Comparison of ENCODE assay signal across 11 cellular contexts in genomic region chr6:25017486-25017885, GRCh38.
DNase-seq lines count a peak whose midpoint lies in the region; ATAC-seq and TF ChIP-seq lines count a peak whose summit lies in the region.
"Had no signal": no experiment of that assay in that cellular context is flagged by ENCODE, and none has a peak within 500 bp of the region (broad histone marks: within the 10 kb centered on the region; RNA-seq: fewer than 3 reads in every experiment).

No MANE protein-coding gene starts in this region.

- H3K79me2 ChIP-seq in osteoblast (ENCODE audit: insufficient read depth, low read length) = no peaks in the 10 kb centered on the region

- H3K9ac ChIP-seq in HUES48 (ENCODE audit: low read depth, low read length) = no peak overlapping the region

- no peak for ATAC-seq in activated naive CD8-positive, alpha-beta T cell treated with anti-CD3 and anti-CD28 coated beads, Interleukin-2, amount 50 U/mL, for 24 hours
- ATAC-seq in lower lobe of right lung = peak; percentile 79 to 85
- no peak for ATAC-seq in GM18519 (IDR thresholded peaks at IDR 0.05; ENCODE audit: low FRiP score, unreplicated experiment)

- H3K27me3 ChIP-seq in HUES48 (ENCODE audit: control insufficient read depth, insufficient read depth, low read length) (no peaks in the 10 kb centered on the region), lower lobe of right lung (ENCODE audit: low read depth) (no peaks in the 10 kb centered on the region), tibial artery (no peaks in the 10 kb centered on the region), osteoblast (ENCODE audit: insufficient read depth, low read length) (no peaks in the 10 kb centered on the region)

- no peak for TF ChIP-seq CTCF in CD14-positive monocyte (IDR thresholded peaks at IDR 0.05)
- no peak for TF ChIP-seq CTCF in lower lobe of right lung (IDR thresholded peaks at IDR 0.05)
- no peak for TF ChIP-seq CTCF in tibial artery (IDR thresholded peaks at IDR 0.05)
- TF ChIP-seq CTCF in osteoblast (IDR thresholded peaks at IDR 0.05; ENCODE audit: extremely low read depth, low read depth, low read length) = no peak

- H3K27ac ChIP-seq in HUES48 (ENCODE audit: low read depth, low read length) = peak overlapping the region; percentile 14
- H3K27ac ChIP-seq in lower lobe of right lung = peak overlapping the region; percentile 66
- no peak overlapping the region for H3K27ac ChIP-seq in tibial artery
- no peak overlapping the region for H3K27ac ChIP-seq in osteoblast (ENCODE audit: low read depth, low read length)
- H3K27ac ChIP-seq: HL-60 had no signal

- peak overlapping the region in 1 of 2 donors; percentile 0 for H3K4me3 Mint-ChIP-seq in CD14-positive monocyte
- H3K4me3 Mint-ChIP-seq in activated naive CD8-positive, alpha-beta T cell treated with anti-CD3 and anti-CD28 coated beads, Interleukin-2, amount 50 U/mL, for 24 hours = no peak overlapping the region

- H3K4me3 ChIP-seq in HUES48 (ENCODE audit: low read depth, low read length) (no peak overlapping the region), lower lobe of right lung (no peak overlapping the region), tibial artery (no peak overlapping the region), osteoblast (ENCODE audit: insufficient read depth, low read length) (no peak overlapping the region)
- H3K4me3 ChIP-seq: skin epidermis had no signal

- peaks cover 63% of the 10 kb centered on the region for H3K4me1 Mint-ChIP-seq in CD14-positive monocyte
- peaks cover 55% of the 10 kb centered on the region for H3K4me1 Mint-ChIP-seq in activated naive CD8-positive, alpha-beta T cell treated with anti-CD3 and anti-CD28 coated beads, Interleukin-2, amount 50 U/mL, for 24 hours

- H3K36me3 ChIP-seq in HUES48 (ENCODE audit: control insufficient read depth, insufficient read depth, low read length) (no peaks in the 10 kb centered on the region), lower lobe of right lung (no peaks in the 10 kb centered on the region), tibial artery (no peaks in the 10 kb centered on the region), osteoblast (ENCODE audit: insufficient read depth, low read length) (no peaks in the 10 kb centered on the region)

- H3K9me3 ChIP-seq in HUES48 (ENCODE audit: control insufficient read depth, insufficient read depth, low read length) (no peaks in the 10 kb centered on the region), lower lobe of right lung (no peaks in the 10 kb centered on the region), tibial artery (no peaks in the 10 kb centered on the region), osteoblast (ENCODE audit: low read depth, low read length) (no peaks in the 10 kb centered on the region)

- no peaks in the 10 kb centered on the region for H4K20me1 ChIP-seq in osteoblast (ENCODE audit: insufficient read depth, low read length)

- no peak overlapping the region for H3K4me2 ChIP-seq in osteoblast (ENCODE audit: insufficient read depth, low read length)

- H3K4me1 ChIP-seq in HUES48 (ENCODE audit: control insufficient read depth, insufficient read depth, low read length) = peaks cover 19% of the 10 kb centered on the region
- peaks cover 40% of the 10 kb centered on the region for H3K4me1 ChIP-seq in lower lobe of right lung
- H3K4me1 ChIP-seq in tibial artery = peaks cover 0 to 9% (median 0%) of the 10 kb centered on the region in 4 donors
- peaks cover 31% of the 10 kb centered on the region for H3K4me1 ChIP-seq in osteoblast (ENCODE audit: insufficient read depth, low read length)

- H2AFZ ChIP-seq in osteoblast (ENCODE audit: low read length) = no peak overlapping the region

- intact Hi-C loops in CD14-positive monocyte (cut with micrococcal nuclease) = loop anchor here (5.0 kb wide), 2 partner anchors 85 to 160 kb away; no protein-coding TSS in a partner anchor
- intact Hi-C loops in lower lobe of right lung (cut with DNase I) = loop anchor here (10.0 kb wide), 1 partner anchor 163 kb away; no protein-coding TSS in a partner anchor
- intact Hi-C loops in tibial artery (cut with DNase I; ENCODE audit: low total_unique reads) = no loop called here

- peaks cover 0 to 2% of the 10 kb centered on the region in 2 donors for H3K36me3 Mint-ChIP-seq in CD14-positive monocyte
- no peaks in the 10 kb centered on the region for H3K36me3 Mint-ChIP-seq in activated naive CD8-positive, alpha-beta T cell treated with anti-CD3 and anti-CD28 coated beads, Interleukin-2, amount 50 U/mL, for 24 hours (ENCODE audit: low read depth)

- H3K9me3 Mint-ChIP-seq in CD14-positive monocyte = no peaks in the 10 kb centered on the region
- no peaks in the 10 kb centered on the region for H3K9me3 Mint-ChIP-seq in activated naive CD8-positive, alpha-beta T cell treated with anti-CD3 and anti-CD28 coated beads, Interleukin-2, amount 50 U/mL, for 24 hours

- H3K27me3 Mint-ChIP-seq in CD14-positive monocyte (ENCODE audit: low read depth in 3 of 3) = no peaks in the 10 kb centered on the region
- no peaks in the 10 kb centered on the region for H3K27me3 Mint-ChIP-seq in activated naive CD8-positive, alpha-beta T cell treated with anti-CD3 and anti-CD28 coated beads, Interleukin-2, amount 50 U/mL, for 24 hours

- H3K27ac Mint-ChIP-seq in CD14-positive monocyte = peak overlapping the region; percentile 73 to 92 (median 86)
- peak overlapping the region; percentile 5 for H3K27ac Mint-ChIP-seq in activated naive CD8-positive, alpha-beta T cell treated with anti-CD3 and anti-CD28 coated beads, Interleukin-2, amount 50 U/mL, for 24 hours

- DNase-seq in CD14-positive monocyte (ENCODE audit: low spot score) = no peak
- no peak for DNase-seq in activated naive CD8-positive, alpha-beta T cell treated with anti-CD3 and anti-CD28 coated beads, Interleukin-2, amount 50 U/mL, for 24 hours
- DNase-seq in lower lobe of right lung = no peak
- no peak for DNase-seq in tibial artery
- DNase-seq in NCI-H146 treated with DMSO at 0.1 percent for 48 hours (lab: John Stamatoyannopoulos, UW; ENCODE audit: unreplicated experiment) = no peak
- no peak for DNase-seq in osteoblast (ENCODE audit: insufficient read length, low spot score, missing footprints)
- DNase-seq: NCI-H1105 had no signal

Comparison
In these comparisons a context has a peak if more than half of its experiments do, and no peak if none do; other contexts are left out.
1. H3K27ac ChIP-seq: peak in HUES48 (single experiment) and lower lobe of right lung (single experiment); none in tibial artery (0 of 2) and osteoblast (single experiment).
2. ATAC-seq: peak in lower lobe of right lung (2 of 2); none in activated naive CD8-positive, alpha-beta T cell treated with anti-CD3 and anti-CD28 coated beads, Interleukin-2, amount 50 U/mL, for 24 hours (single experiment) and GM18519 (single experiment).